In genomic region chr12:124561231-124561630, GRCh38 we compare ENCODE assay signal across 22 cellular contexts. TPM values are rescaled to one million over a fixed set of nuclear protein-coding genes. Genes with fewer than 3 reads are reported as not detected.
A peak's percentile ranks its signal among the peaks of the same experiment; 100 is the strongest.
DNase-seq lines count a peak whose midpoint lies in the region; ATAC-seq and TF ChIP-seq lines count a peak whose summit lies in the region.
"Had no signal": no experiment of that assay in that cellular context is flagged by ENCODE, and none has a peak within 500 bp of the region (broad histone marks: within the 10 kb centered on the region; RNA-seq: fewer than 3 reads in every experiment).

No MANE protein-coding gene starts in this region.

- 0 out of 2 replicates have a peak overlapping the region, but pooled peaks have one; percentile 8 for H2AK5ac ChIP-seq in IMR-90 (ENCODE audit: low read depth, low read length)

- no peak overlapping the region for H3K14ac ChIP-seq in IMR-90 (replicated peaks; ENCODE audit: low read depth, low read length)

- dilution Hi-C loops in IMR-90 (cut with HindIII; ENCODE audit: low sequenced_read_pairs, unreplicated experiment): no loop called here

- H3K56ac ChIP-seq in IMR-90 (ENCODE audit: extremely low read depth, insufficient read depth, low read length): no peak overlapping the region

- H3K4ac ChIP-seq in IMR-90 (ENCODE audit: low read depth, low read length): no peak overlapping the region

- H3K4me2 ChIP-seq in IMR-90 (ENCODE audit: low read depth, low read length): no peak overlapping the region
- no peak overlapping the region for H3K4me2 ChIP-seq in osteoblast (ENCODE audit: insufficient read depth, low read length)
- H3K4me2 ChIP-seq: PC-9 had no signal

- no peak overlapping the region; the same call in 1 of the 2 replicates for H3K23ac ChIP-seq in IMR-90 (ENCODE audit: low read depth, low read length)

- no peak overlapping the region for H2AK9ac ChIP-seq in IMR-90 (replicated peaks; ENCODE audit: low read depth, low read length, poor library complexity)

- H3K9me3 ChIP-seq in IMR-90 (ENCODE audit: control insufficient read depth, insufficient read depth, low read length) (no peaks in the 10 kb centered on the region), WERI-Rb-1 (ENCODE audit: severe bottlenecking) (no peaks in the 10 kb centered on the region), osteoblast (ENCODE audit: low read depth, low read length) (no peaks in the 10 kb centered on the region), psoas muscle (no peaks in the 10 kb centered on the region)
- H3K9me3 ChIP-seq: lower lobe of right lung had no signal

- no TSS peak for BruUV-seq in IMR-90 (replicated peaks; lab: Mats Ljungman, UMichigan)

- no peak overlapping the region for H2BK5ac ChIP-seq in IMR-90 (ENCODE audit: low read depth, low read length, poor library complexity, severe bottlenecking)

- H3K4me3 ChIP-seq in IMR-90 (ENCODE audit: insufficient read depth, low read depth, low read length) (no peak overlapping the region), WERI-Rb-1 (ENCODE audit: low read depth, low read length) (no peak overlapping the region), osteoblast (ENCODE audit: insufficient read depth, low read length) (no peak overlapping the region), psoas muscle (no peak overlapping the region)
- H3K4me3 ChIP-seq: heart left ventricle, K562, lower lobe of right lung, PC-9 had no signal

- no peaks in the 10 kb centered on the region for H3K27me3 ChIP-seq in IMR-90 (ENCODE audit: control insufficient read depth, insufficient read depth, low read length)
- no peaks in the 10 kb centered on the region for H3K27me3 ChIP-seq in WERI-Rb-1 (ENCODE audit: insufficient read depth, low read depth, severe bottlenecking)
- H3K27me3 ChIP-seq in osteoblast (ENCODE audit: insufficient read depth, low read length): no peaks in the 10 kb centered on the region
- H3K27me3 ChIP-seq in psoas muscle (ENCODE audit: insufficient read depth in 3 of 3, low read length in 2 of 3): no peaks in the 10 kb centered on the region
- H3K27me3 ChIP-seq: heart left ventricle had no signal

- TF ChIP-seq CTCF in IMR-90 (conservative IDR thresholded peaks at IDR 0.05; ENCODE audit: low read depth, low read length) (no peak), WERI-Rb-1 (IDR thresholded peaks at IDR 0.05; ENCODE audit: low read depth, low read length) (no peak), osteoblast (IDR thresholded peaks at IDR 0.05; ENCODE audit: extremely low read depth, low read depth, low read length) (no peak), psoas muscle (IDR thresholded peaks at IDR 0.05) (no peak)

- peaks cover 12% of the 10 kb centered on the region; the same call in 1 of the 2 replicates for H3K9me1 ChIP-seq in IMR-90 (ENCODE audit: insufficient read depth, low read length)

- DNase-seq in CD1c-positive myeloid dendritic cell (ENCODE audit: extremely low spot score): peak; percentile 66
- DNase-seq in IMR-90: no peak
- no peak for DNase-seq in WERI-Rb-1
- peak; percentile 67 for DNase-seq in osteoblast (ENCODE audit: insufficient read length, low spot score, missing footprints)
- DNase-seq in psoas muscle: no peak
- DNase-seq in nucleus accumbens (lab: John Stamatoyannopoulos, UW): no peak
- DNase-seq: central memory CD4-positive, alpha-beta T cell; effector CD4-positive, alpha-beta T cell; EL; heart left ventricle; immature natural killer cell; lower lobe of right lung; NCI-H1092 treated with DMSO at 0.1 percent for 48 hours; NCI-H526; PC-9; stimulated activated CD4-positive, alpha-beta T cell treated with anti-CD3 and anti-CD28 coated beads, Interleukin-12 subunit alpha, Interleukin-12 subunit beta, amount 100 ng/mL, for 4 hours had no signal

- no peak for TF ChIP-seq POLR2A in IMR-90 (IDR thresholded peaks at IDR 0.05; ENCODE audit: low read depth, low read length)

- POLR2A ChIA-PET in IMR-90 (lab: Charles Lee; ENCODE audit: unreplicated experiment): no interaction called here

- no peak overlapping the region for H2BK15ac ChIP-seq in IMR-90 (ENCODE audit: low read depth, low read length)

- in situ Hi-C loops in IMR-90 (cut with MboI; ENCODE audit: low sequenced_read_pairs): loop anchor here (10.0 kb wide), 1 partner anchor 176 kb away; no protein-coding TSS in a partner anchor

- ATAC-seq in IMR-90 (ENCODE audit: low read depth) (no peak), psoas muscle (no peak), esophagus mucosa (no peak), GM21619 (IDR thresholded peaks at IDR 0.05; ENCODE audit: unreplicated experiment) (no peak)
- ATAC-seq: heart left ventricle; K562; lower lobe of right lung; natural killer cell treated with Interleukin-12 subunit alpha and Interleukin-12 subunit beta and Interleukin-15 and Interleukin-18, amount 100 ng/mL, for 72 hours; stimulated activated effector memory CD8-positive, alpha-beta T cell treated with anti-CD3 and anti-CD28 coated beads, Interleukin-12 subunit alpha, Interleukin-12 subunit beta, amount 100 ng/mL, for 72 hours had no signal

- H2AFZ ChIP-seq in IMR-90 (replicated peaks; ENCODE audit: low read length, poor library complexity) (no peak overlapping the region), osteoblast (ENCODE audit: low read length) (no peak overlapping the region)
- H2AFZ ChIP-seq: PC-9 had no signal

- no peaks in the 10 kb centered on the region for H3K36me3 ChIP-seq in IMR-90 (ENCODE audit: control insufficient read depth, insufficient read depth, low read length)
- peaks cover 37% of the 10 kb centered on the region for H3K36me3 ChIP-seq in WERI-Rb-1
- no peaks in the 10 kb centered on the region for H3K36me3 ChIP-seq in osteoblast (ENCODE audit: insufficient read depth, low read length)
- H3K36me3 ChIP-seq in psoas muscle (ENCODE audit: insufficient read depth in 1 of 2, low read depth in 1 of 2): no peaks in the 10 kb centered on the region
- H3K36me3 ChIP-seq: heart left ventricle, lower lobe of right lung had no signal

- intact Hi-C loops in IMR-90 (cut with micrococcal nuclease) (no loop called here), psoas muscle (cut with DNase I) (no loop called here)

- H4K20me1 ChIP-seq in IMR-90 (ENCODE audit: insufficient read depth, low read length) (peaks cover 99% of the 10 kb centered on the region), osteoblast (ENCODE audit: insufficient read depth, low read length) (peaks cover 85% of the 10 kb centered on the region)

- no peak overlapping the region for H3K18ac ChIP-seq in IMR-90 (ENCODE audit: low read depth, low read length)

- H4K91ac ChIP-seq in IMR-90 (ENCODE audit: insufficient read depth, low read depth, low read length): no peak overlapping the region

- H2BK20ac ChIP-seq in IMR-90 (ENCODE audit: low read depth, low read length): no peak overlapping the region

- H2BK120ac ChIP-seq in IMR-90 (ENCODE audit: low read depth, low read length): no peak overlapping the region

- peaks cover 21% of the 10 kb centered on the region; the same call in 1 of the 2 replicates for H3K4me1 ChIP-seq in IMR-90 (ENCODE audit: control insufficient read depth, insufficient read depth, low read length)
- peaks cover 13% of the 10 kb centered on the region for H3K4me1 ChIP-seq in osteoblast (ENCODE audit: insufficient read depth, low read length)
- H3K4me1 ChIP-seq in psoas muscle: peaks cover 54% of the 10 kb centered on the region

- H3K79me1 ChIP-seq in IMR-90 (ENCODE audit: low read depth in 1 of 2, low read length in 2 of 2): peaks cover 17 to 89% of the 10 kb centered on the region in 2 experiments

- H3K27ac ChIP-seq in IMR-90 (ENCODE audit: insufficient read depth, low read length) (no peak overlapping the region), WERI-Rb-1 (peak overlapping the region; percentile 31; the same call in 1 of the 2 replicates), osteoblast (ENCODE audit: low read depth, low read length) (no peak overlapping the region), psoas muscle (no peak overlapping the region)
- H3K27ac ChIP-seq: lower lobe of right lung, PC-9, VCaP had no signal

- H4K8ac ChIP-seq in IMR-90 (ENCODE audit: low read depth in 2 of 2, low read length in 2 of 2): no peak overlapping the region

- no peak for TF ChIP-seq RAD21 in IMR-90 (IDR thresholded peaks at IDR 0.05; ENCODE audit: low read length)

- CTCF ChIA-PET in IMR-90 (lab: Yijun Ruan, JAX): no interaction called here

- peaks cover 98% of the 10 kb centered on the region for H3K79me2 ChIP-seq in osteoblast (ENCODE audit: insufficient read depth, low read length)

- WGBS in IMR-90 (ENCODE audit: extremely low coverage in 2 of 2, insufficient read length in 1 of 2), 2 experiments: 85% methylated on average over 2 of the region's 10 CpGs; no CpG with 5 or more reads in 1 of the 2 experiments
- WGBS in psoas muscle, 3 donors: 64 to 75% (median 68%) methylated on average over 10 of the region's 10 CpGs

- H3K9ac ChIP-seq in IMR-90 (ENCODE audit: low read depth, low read length): no peak overlapping the region

- no peak overlapping the region for H4K5ac ChIP-seq in IMR-90 (ENCODE audit: low read depth, low read length)

TF ChIP-seq in IMR-90, 13 proteins besides CTCF, POLR2A, EP300 and RAD21:
- TF ChIP-seq CEBPB (IDR thresholded peaks at IDR 0.05; ENCODE audit: low read depth, low read length) (no peak), MAFK (IDR thresholded peaks at IDR 0.05; ENCODE audit: low read depth, low read length) (no peak), MXI1 (IDR thresholded peaks at IDR 0.05; ENCODE audit: borderline replicate concordance, low read depth, low read length) (no peak)
- TF ChIP-seq, protein P1, sequence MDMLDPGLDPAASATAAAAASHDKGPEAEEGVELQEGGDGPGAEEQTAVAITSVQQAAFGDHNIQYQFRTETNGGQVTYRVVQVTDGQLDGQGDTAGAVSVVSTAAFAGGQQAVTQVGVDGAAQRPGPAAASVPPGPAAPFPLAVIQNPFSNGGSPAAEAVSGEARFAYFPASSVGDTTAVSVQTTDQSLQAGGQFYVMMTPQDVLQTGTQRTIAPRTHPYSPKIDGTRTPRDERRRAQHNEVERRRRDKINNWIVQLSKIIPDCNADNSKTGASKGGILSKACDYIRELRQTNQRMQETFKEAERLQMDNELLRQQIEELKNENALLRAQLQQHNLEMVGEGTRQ (IDR thresholded peaks at IDR 0.05; ENCODE audit: low read depth, low read length): no peak

RNA-seq across cellular contexts. Expression of gene NCOR2, which starts 6.2 kb away (rescaled TPM):
- total RNA-seq in IMR-90 (2012; rRNA removed) (12.9 and 15.3 TPM in 2 replicates), osteoblast (45.2 and 47.1 TPM in 2 replicates), psoas muscle (100 to 1,000 TPM; 134 to 164 (median 146) TPM), esophagus mucosa (60.3 TPM)
- polyA plus RNA-seq in IMR-90 (2012; rRNA removed) (40.8 and 50.2 TPM in 2 replicates), psoas muscle (10 to 100 TPM; 44.1 to 62.2 (median 60.9) TPM)
- 55.0 and 56.1 TPM in 2 replicates for polyA plus RNA-seq in IMR-90 (2012; cell fraction: cytosol; rRNA removed)
- polyA plus RNA-seq in IMR-90 (2012; cell fraction: nucleus; rRNA removed; ENCODE audit: low replicate concordance): 151 and 276 TPM in 2 replicates

Comparison
In these comparisons a context has a peak if more than half of its experiments do, and no peak if none do; other contexts are left out.
1. DNase-seq: peak in CD1c-positive myeloid dendritic cell (single experiment) and osteoblast (single experiment); none in IMR-90 (single experiment), WERI-Rb-1 (single experiment), psoas muscle (0 of 2) and nucleus accumbens (0 of 56).